ENCODE assay signal across 1 cellular context in the genomic region with DNA sequence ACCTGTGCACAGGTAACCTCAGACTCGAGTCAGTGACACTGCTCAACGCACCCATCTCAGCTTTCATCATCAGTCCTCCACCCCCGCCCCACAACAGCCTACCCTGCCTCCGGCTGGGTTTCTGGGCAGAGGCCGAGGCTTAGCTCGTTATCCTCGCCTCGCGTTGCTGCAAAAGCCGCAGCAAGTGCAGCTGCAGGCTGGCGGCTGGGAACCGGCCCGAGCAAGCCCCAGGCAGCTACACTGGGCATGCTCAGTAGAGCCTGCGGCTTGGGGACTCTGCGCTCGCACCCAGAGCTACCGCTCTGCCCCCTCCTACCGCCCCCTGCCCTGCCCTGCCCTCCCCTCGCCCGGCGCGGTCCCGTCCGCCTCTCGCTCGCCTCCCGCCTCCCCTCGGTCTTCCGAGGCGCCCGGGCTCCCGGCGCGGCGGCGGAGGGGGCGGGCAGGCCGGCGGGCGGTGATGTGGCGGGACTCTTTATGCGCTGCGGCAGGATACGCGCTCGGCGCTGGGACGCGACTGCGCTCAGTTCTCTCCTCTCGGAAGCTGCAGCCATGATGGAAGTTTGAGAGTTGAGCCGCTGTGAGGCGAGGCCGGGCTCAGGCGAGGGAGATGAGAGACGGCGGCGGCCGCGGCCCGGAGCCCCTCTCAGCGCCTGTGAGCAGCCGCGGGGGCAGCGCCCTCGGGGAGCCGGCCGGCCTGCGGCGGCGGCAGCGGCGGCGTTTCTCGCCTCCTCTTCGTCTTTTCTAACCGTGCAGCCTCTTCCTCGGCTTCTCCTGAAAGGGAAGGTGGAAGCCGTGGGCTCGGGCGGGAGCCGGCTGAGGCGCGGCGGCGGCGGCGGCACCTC.
A peak's percentile ranks its signal among the peaks of the same experiment; 100 is the strongest.
TF ChIP-seq lines count a peak whose summit lies in the region.

A gene with protein sequence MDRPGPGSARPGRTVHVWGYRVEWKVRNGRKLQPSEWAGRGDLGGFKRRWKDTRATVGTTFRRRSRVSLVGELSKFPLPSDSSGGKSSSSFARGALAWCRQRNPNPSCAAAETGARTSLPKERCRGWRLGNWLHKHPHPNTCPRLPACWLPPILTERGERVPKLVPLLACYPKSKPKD (minus strand): TSS at position 432 of the 842 bp plus-strand sequence. CDS start 1,046 bp downstream, outside the sequence.
A gene (plus strand): TSS at position 524 of the 842 bp plus-strand sequence. CDS start 845 bp downstream, outside the sequence.

TF ChIP-seq in HepG2, 621 proteins besides CTCF, POLR2A, EP300 and RAD21 (continued from another document and continues in another):
- TF ChIP-seq, protein P1, sequence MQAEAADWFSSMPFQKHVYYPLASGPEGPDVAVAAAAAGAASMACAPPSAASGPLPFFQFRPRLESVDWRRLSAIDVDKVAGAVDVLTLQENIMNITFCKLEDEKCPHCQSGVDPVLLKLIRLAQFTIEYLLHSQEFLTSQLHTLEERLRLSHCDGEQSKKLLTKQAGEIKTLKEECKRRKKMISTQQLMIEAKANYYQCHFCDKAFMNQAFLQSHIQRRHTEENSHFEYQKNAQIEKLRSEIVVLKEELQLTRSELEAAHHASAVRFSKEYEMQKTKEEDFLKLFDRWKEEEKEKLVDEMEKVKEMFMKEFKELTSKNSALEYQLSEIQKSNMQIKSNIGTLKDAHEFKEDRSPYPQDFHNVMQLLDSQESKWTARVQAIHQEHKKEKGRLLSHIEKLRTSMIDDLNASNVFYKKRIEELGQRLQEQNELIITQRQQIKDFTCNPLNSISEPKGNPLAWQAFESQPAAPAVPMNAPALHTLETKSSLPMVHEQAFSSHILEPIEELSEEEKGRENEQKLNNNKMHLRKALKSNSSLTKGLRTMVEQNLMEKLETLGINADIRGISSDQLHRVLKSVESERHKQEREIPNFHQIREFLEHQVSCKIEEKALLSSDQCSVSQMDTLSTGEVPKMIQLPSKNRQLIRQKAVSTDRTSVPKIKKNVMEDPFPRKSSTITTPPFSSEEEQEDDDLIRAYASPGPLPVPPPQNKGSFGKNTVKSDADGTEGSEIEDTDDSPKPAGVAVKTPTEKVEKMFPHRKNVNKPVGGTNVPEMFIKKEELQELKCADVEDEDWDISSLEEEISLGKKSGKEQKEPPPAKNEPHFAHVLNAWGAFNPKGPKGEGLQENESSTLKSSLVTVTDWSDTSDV (CRISPR knock-in tag; IDR thresholded peaks at IDR 0.05): no peak
- TF ChIP-seq, protein P2, sequence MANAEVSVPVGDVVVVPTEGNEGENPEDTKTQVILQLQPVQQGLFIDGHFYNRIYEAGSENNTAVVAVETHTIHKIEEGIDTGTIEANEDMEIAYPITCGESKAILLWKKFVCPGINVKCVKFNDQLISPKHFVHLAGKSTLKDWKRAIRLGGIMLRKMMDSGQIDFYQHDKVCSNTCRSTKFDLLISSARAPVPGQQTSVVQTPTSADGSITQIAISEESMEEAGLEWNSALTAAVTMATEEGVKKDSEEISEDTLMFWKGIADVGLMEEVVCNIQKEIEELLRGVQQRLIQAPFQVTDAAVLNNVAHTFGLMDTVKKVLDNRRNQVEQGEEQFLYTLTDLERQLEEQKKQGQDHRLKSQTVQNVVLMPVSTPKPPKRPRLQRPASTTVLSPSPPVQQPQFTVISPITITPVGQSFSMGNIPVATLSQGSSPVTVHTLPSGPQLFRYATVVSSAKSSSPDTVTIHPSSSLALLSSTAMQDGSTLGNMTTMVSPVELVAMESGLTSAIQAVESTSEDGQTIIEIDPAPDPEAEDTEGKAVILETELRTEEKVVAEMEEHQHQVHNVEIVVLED (CRISPR knock-in tag; IDR thresholded peaks at IDR 0.05; ENCODE audit: borderline replicate concordance): peak; percentile 73
- TF ChIP-seq TOE1 (CRISPR knock-in tag; IDR thresholded peaks at IDR 0.05) (peak; percentile 81; the same call in 1 of the 2 replicates), ZMYM3 (CRISPR knock-in tag; IDR thresholded peaks at IDR 0.05) (no peak; the same call in 1 of the 2 replicates), NONO (IDR thresholded peaks at IDR 0.05) (no peak), NONO (CRISPR knock-in tag; conservative IDR thresholded peaks at IDR 0.05) (peak; percentile 96), KAT2B (IDR thresholded peaks at IDR 0.05; ENCODE audit: borderline replicate concordance, low read depth, low read length) (no peak; the same call in 1 of the 2 replicates), EZH2 (conservative IDR thresholded peaks at IDR 0.05; ENCODE audit: low read depth, low read length) (no peak), ZNF619 (CRISPR knock-in tag; IDR thresholded peaks at IDR 0.05) (no peak), NFRKB (IDR thresholded peaks at IDR 0.05) (no peak), ZNF160 (CRISPR knock-in tag; IDR thresholded peaks at IDR 0.05) (peak; percentile 60; the same call in 1 of the 2 replicates), FOSL1 (CRISPR knock-in tag; IDR thresholded peaks at IDR 0.05; ENCODE audit: borderline replicate concordance) (no peak), NR2C2 (CRISPR knock-in tag; IDR thresholded peaks at IDR 0.05; ENCODE audit: borderline replicate concordance) (peak; percentile 74), CHCHD3 (CRISPR knock-in tag; IDR thresholded peaks at IDR 0.05) (no peak), BHLHE40 (IDR thresholded peaks at IDR 0.05; ENCODE audit: low read length) (peak; percentile 85), ZFP41 (CRISPR knock-in tag; IDR thresholded peaks at IDR 0.05; ENCODE audit: borderline replicate concordance) (no peak), NFE2L1 (CRISPR knock-in tag; IDR thresholded peaks at IDR 0.05; ENCODE audit: borderline replicate concordance) (no peak), FOXJ3 (CRISPR knock-in tag; IDR thresholded peaks at IDR 0.05; ENCODE audit: borderline replicate concordance) (no peak), ZNF383 (CRISPR knock-in tag; IDR thresholded peaks at IDR 0.05; ENCODE audit: borderline replicate concordance) (no peak), SMARCE1 (IDR thresholded peaks at IDR 0.05; ENCODE audit: borderline replicate concordance) (no peak), ETV6 (CRISPR knock-in tag; conservative IDR thresholded peaks at IDR 0.05) (0 out of 2 replicates have a peak, but pooled peaks have one; percentile 54), ZNF841 (CRISPR knock-in tag; IDR thresholded peaks at IDR 0.05; ENCODE audit: borderline replicate concordance) (peak; percentile 84; the same call in 1 of the 2 replicates), ZNF496 (CRISPR knock-in tag; IDR thresholded peaks at IDR 0.05; ENCODE audit: insufficient replicate concordance) (no peak), KDM4B (CRISPR knock-in tag; IDR thresholded peaks at IDR 0.05) (no peak), POLR2AphosphoS2 (IDR thresholded peaks at IDR 0.05; ENCODE audit: low read depth, low read length) (no peak), ZNF354B (CRISPR knock-in tag; IDR thresholded peaks at IDR 0.05) (no peak), ZNF790 (CRISPR knock-in tag; IDR thresholded peaks at IDR 0.05; ENCODE audit: borderline replicate concordance) (no peak), MXI1 (IDR thresholded peaks at IDR 0.05; ENCODE audit: borderline replicate concordance, low read depth, low read length) (peak; percentile 14; the same call in 1 of the 3 replicates), GATAD2A (CRISPR knock-in tag; IDR thresholded peaks at IDR 0.05) (no peak; the same call in 1 of the 2 replicates), SPEN (CRISPR knock-in tag; IDR thresholded peaks at IDR 0.05; ENCODE audit: low read depth) (peak; percentile 93)
- TF ChIP-seq, protein P3, sequence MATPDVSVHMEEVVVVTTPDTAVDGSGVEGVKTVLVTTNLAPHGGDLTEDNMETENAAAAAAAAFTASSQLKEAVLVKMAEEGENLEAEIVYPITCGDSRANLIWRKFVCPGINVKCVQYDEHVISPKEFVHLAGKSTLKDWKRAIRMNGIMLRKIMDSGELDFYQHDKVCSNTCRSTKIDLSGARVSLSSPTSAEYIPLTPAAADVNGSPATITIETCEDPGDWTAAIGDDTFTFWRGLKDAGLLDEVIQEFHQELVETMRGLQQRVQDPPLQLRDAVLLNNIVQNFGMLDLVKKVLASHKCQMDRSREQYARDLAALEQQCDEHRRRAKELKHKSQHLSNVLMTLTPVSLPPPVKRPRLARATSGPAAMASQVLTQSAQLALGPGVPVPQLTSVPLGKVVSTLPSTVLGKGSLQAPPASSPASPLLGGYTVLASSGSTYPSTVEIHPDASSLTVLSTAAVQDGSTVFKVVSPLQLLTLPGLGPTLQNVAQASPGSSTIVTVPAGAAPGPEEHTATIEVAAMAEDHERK (CRISPR knock-in tag; IDR thresholded peaks at IDR 0.05; ENCODE audit: low read depth): no peak; the same call in 1 of the 2 replicates
- TF ChIP-seq, protein P4, sequence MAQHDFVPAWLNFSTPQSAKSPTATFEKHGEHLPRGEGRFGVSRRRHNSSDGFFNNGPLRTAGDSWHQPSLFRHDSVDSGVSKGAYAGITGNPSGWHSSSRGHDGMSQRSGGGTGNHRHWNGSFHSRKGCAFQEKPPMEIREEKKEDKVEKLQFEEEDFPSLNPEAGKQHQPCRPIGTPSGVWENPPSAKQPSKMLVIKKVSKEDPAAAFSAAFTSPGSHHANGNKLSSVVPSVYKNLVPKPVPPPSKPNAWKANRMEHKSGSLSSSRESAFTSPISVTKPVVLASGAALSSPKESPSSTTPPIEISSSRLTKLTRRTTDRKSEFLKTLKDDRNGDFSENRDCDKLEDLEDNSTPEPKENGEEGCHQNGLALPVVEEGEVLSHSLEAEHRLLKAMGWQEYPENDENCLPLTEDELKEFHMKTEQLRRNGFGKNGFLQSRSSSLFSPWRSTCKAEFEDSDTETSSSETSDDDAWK (CRISPR knock-in tag; IDR thresholded peaks at IDR 0.05): no peak
- TF ChIP-seq, protein P5, sequence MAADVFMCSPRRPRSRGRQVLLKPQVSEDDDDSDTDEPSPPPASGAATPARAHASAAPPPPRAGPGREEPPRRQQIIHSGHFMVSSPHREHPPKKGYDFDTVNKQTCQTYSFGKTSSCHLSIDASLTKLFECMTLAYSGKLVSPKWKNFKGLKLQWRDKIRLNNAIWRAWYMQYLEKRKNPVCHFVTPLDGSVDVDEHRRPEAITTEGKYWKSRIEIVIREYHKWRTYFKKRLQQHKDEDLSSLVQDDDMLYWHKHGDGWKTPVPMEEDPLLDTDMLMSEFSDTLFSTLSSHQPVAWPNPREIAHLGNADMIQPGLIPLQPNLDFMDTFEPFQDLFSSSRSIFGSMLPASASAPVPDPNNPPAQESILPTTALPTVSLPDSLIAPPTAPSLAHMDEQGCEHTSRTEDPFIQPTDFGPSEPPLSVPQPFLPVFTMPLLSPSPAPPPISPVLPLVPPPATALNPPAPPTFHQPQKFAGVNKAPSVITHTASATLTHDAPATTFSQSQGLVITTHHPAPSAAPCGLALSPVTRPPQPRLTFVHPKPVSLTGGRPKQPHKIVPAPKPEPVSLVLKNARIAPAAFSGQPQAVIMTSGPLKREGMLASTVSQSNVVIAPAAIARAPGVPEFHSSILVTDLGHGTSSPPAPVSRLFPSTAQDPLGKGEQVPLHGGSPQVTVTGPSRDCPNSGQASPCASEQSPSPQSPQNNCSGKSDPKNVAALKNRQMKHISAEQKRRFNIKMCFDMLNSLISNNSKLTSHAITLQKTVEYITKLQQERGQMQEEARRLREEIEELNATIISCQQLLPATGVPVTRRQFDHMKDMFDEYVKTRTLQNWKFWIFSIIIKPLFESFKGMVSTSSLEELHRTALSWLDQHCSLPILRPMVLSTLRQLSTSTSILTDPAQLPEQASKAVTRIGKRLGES (CRISPR knock-in tag; IDR thresholded peaks at IDR 0.05; ENCODE audit: borderline replicate concordance): no peak
- TF ChIP-seq, protein P6, sequence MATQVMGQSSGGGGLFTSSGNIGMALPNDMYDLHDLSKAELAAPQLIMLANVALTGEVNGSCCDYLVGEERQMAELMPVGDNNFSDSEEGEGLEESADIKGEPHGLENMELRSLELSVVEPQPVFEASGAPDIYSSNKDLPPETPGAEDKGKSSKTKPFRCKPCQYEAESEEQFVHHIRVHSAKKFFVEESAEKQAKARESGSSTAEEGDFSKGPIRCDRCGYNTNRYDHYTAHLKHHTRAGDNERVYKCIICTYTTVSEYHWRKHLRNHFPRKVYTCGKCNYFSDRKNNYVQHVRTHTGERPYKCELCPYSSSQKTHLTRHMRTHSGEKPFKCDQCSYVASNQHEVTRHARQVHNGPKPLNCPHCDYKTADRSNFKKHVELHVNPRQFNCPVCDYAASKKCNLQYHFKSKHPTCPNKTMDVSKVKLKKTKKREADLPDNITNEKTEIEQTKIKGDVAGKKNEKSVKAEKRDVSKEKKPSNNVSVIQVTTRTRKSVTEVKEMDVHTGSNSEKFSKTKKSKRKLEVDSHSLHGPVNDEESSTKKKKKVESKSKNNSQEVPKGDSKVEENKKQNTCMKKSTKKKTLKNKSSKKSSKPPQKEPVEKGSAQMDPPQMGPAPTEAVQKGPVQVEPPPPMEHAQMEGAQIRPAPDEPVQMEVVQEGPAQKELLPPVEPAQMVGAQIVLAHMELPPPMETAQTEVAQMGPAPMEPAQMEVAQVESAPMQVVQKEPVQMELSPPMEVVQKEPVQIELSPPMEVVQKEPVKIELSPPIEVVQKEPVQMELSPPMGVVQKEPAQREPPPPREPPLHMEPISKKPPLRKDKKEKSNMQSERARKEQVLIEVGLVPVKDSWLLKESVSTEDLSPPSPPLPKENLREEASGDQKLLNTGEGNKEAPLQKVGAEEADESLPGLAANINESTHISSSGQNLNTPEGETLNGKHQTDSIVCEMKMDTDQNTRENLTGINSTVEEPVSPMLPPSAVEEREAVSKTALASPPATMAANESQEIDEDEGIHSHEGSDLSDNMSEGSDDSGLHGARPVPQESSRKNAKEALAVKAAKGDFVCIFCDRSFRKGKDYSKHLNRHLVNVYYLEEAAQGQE (IDR thresholded peaks at IDR 0.05; ENCODE audit: borderline replicate concordance in 1 of 2, low read depth in 1 of 2, low read length in 2 of 2): peak in 1 of 2 experiments; percentile 82; a peak in 2 of 4 replicates
- TF ChIP-seq, protein P7, sequence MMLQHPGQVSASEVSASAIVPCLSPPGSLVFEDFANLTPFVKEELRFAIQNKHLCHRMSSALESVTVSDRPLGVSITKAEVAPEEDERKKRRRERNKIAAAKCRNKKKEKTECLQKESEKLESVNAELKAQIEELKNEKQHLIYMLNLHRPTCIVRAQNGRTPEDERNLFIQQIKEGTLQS (CRISPR knock-in tag; IDR thresholded peaks at IDR 0.05): peak; percentile 43; the same call in 1 of the 2 replicates
- TF ChIP-seq, protein P8, sequence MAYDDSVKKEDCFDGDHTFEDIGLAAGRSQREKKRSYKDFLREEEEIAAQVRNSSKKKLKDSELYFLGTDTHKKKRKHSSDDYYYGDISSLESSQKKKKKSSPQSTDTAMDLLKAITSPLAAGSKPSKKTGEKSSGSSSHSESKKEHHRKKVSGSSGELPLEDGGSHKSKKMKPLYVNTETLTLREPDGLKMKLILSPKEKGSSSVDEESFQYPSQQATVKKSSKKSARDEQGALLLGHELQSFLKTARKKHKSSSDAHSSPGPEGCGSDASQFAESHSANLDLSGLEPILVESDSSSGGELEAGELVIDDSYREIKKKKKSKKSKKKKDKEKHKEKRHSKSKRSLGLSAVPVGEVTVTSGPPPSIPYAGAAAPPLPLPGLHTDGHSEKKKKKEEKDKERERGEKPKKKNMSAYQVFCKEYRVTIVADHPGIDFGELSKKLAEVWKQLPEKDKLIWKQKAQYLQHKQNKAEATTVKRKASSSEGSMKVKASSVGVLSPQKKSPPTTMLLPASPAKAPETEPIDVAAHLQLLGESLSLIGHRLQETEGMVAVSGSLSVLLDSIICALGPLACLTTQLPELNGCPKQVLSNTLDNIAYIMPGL (CRISPR knock-in tag; IDR thresholded peaks at IDR 0.05; ENCODE audit: borderline replicate concordance in 1 of 2, low read depth in 1 of 2): peak; percentile 84 to 90; a peak in 3 of 4 replicates
